ENCODE assay signal across 13 cellular contexts in the genomic region with DNA sequence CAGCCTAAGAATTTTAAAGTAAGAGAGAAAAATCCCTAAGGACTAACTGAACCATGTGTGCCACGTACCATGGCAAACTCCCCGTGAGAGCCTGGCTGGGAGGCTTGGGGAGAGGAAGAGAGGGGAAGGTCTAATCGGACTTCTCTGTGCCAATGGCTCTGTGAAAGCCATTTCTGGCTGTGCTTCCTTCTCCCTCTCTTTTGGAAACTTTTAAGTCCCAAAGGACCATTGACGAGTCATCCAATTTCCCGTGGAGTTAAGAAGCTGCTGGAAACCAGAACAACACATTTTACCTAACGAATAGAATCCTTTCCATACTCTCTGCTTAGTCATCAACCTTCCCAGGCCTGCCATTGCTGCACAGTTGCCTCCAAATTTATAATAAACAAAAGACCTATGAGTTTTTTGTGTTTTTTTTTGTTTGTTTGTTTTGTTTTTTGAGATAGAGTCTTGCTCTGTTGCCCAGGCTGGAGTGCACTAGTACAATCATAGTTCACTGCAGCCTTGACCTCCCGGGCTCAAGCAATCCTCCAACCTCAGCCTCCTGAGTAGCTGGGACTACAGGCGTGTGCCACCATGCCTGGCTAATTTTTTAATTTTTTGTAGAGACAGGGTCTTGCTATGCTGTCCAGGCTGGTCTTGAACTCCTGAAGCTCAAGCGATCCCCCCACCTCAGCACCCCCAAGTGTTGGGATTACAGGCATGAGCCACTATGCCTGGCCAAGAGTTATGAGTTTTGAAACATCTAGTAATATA. TPM values are rescaled to one million over a fixed set of nuclear protein-coding genes. Genes with fewer than 3 reads are reported as not detected.
DNase-seq lines count a peak whose midpoint lies in the region; ATAC-seq and TF ChIP-seq lines count a peak whose summit lies in the region.
"Had no signal": no experiment of that assay in that cellular context is flagged by ENCODE, and none has a peak within 500 bp of the region (broad histone marks: within the 10 kb centered on the region; RNA-seq: fewer than 3 reads in every experiment).

No MANE protein-coding gene starts in this region.

- H3K9me3 Mint-ChIP-seq in naive thymus-derived CD8-positive, alpha-beta T cell = peaks cover 0 to 3% (median 0%) of the 10 kb centered on the region in 9 donors
- no peaks in the 10 kb centered on the region for H3K9me3 Mint-ChIP-seq in T-cell
- H3K9me3 Mint-ChIP-seq: activated naive CD8-positive, alpha-beta T cell treated with anti-CD3 and anti-CD28 coated beads for 36 hours had no signal

- peaks cover 13% of the 10 kb centered on the region for H3K4me1 ChIP-seq in mesodermal cell (ENCODE audit: control insufficient read depth, insufficient read depth, low read length, poor library complexity, severe bottlenecking)
- no peaks in the 10 kb centered on the region for H3K4me1 ChIP-seq in uterus
- H3K4me1 ChIP-seq: suprapubic skin had no signal

- TF ChIP-seq POLR2A in uterus (IDR thresholded peaks at IDR 0.05) = no peak

- peak; percentile 75 for DNase-seq in HT1080 (ENCODE audit: low read depth)
- DNase-seq in choroid plexus epithelial cell (ENCODE audit: low read depth) = peak; percentile 70
- no peak for DNase-seq in uterus
- no peak for DNase-seq in naive thymus-derived CD8-positive, alpha-beta T cell
- no peak for DNase-seq in T-cell
- no peak for DNase-seq in LoVo (ENCODE audit: low spot score)
- DNase-seq: activated naive CD8-positive, alpha-beta T cell treated with anti-CD3 and anti-CD28 coated beads for 36 hours; Calu3; hippocampal formation; mesendoderm; OCI-M1 had no signal

- H3K36me3 Mint-ChIP-seq in naive thymus-derived CD8-positive, alpha-beta T cell = peaks cover 0 to 11% (median 3%) of the 10 kb centered on the region in 3 donors
- H3K36me3 Mint-ChIP-seq in T-cell = no peaks in the 10 kb centered on the region
- H3K36me3 Mint-ChIP-seq: activated naive CD8-positive, alpha-beta T cell treated with anti-CD3 and anti-CD28 coated beads for 36 hours had no signal

- intact Hi-C loops in uterus (cut with DNase I; ENCODE audit: low total_unique reads) = no loop called here

- no peaks in the 10 kb centered on the region for H3K9me3 ChIP-seq in mesodermal cell (ENCODE audit: control insufficient read depth, low read length)
- H3K9me3 ChIP-seq in uterus = no peaks in the 10 kb centered on the region
- H3K9me3 ChIP-seq: suprapubic skin had no signal

- H3K27ac Mint-ChIP-seq in naive thymus-derived CD8-positive, alpha-beta T cell = no peak overlapping the region
- H3K27ac Mint-ChIP-seq in T-cell = no peak overlapping the region
- H3K27ac Mint-ChIP-seq: activated naive CD8-positive, alpha-beta T cell treated with anti-CD3 and anti-CD28 coated beads for 36 hours had no signal

- H3K27me3 ChIP-seq in uterus = no peaks in the 10 kb centered on the region
- H3K27me3 ChIP-seq: suprapubic skin had no signal

- WGBS in mesodermal cell (ENCODE audit: insufficient coverage in 2 of 2), 2 experiments = 84 to 98% methylated on average over 3 to 7 of the region's 9 CpGs

- no peak for ATAC-seq in naive thymus-derived CD8-positive, alpha-beta T cell
- ATAC-seq in T-cell (replicated peaks in 1 of 4) = no peak

- POLR2A ChIA-PET in naive thymus-derived CD8-positive, alpha-beta T cell (lab: Charles Lee) = no interaction called here
- POLR2A ChIA-PET in T-cell (lab: Charles Lee) = no interaction called here

- peak overlapping the region; percentile 69 for H3K27ac ChIP-seq in mesodermal cell (ENCODE audit: low read depth, low read length, severe bottlenecking)
- peak overlapping the region; percentile 49 to 70 for H3K27ac ChIP-seq in uterus
- H3K27ac ChIP-seq: suprapubic skin had no signal

- H3K4me1 Mint-ChIP-seq in naive thymus-derived CD8-positive, alpha-beta T cell = no peaks in the 10 kb centered on the region
- no peaks in the 10 kb centered on the region for H3K4me1 Mint-ChIP-seq in T-cell
- H3K4me1 Mint-ChIP-seq: activated naive CD8-positive, alpha-beta T cell treated with anti-CD3 and anti-CD28 coated beads for 36 hours had no signal

- peaks cover 26 to 57% (median 45%) of the 10 kb centered on the region in 5 donors for H3K27me3 Mint-ChIP-seq in naive thymus-derived CD8-positive, alpha-beta T cell
- peaks cover 33 to 43% of the 10 kb centered on the region in 2 donors for H3K27me3 Mint-ChIP-seq in T-cell

- H3K36me3 ChIP-seq in mesodermal cell (ENCODE audit: control insufficient read depth, insufficient read depth, low read length) = peaks cover 94% of the 10 kb centered on the region
- no peaks in the 10 kb centered on the region for H3K36me3 ChIP-seq in uterus

- CTCF ChIA-PET in T-cell (lab: Charles Lee) = no interaction called here

- TF ChIP-seq CTCF in choroid plexus epithelial cell (conservative IDR thresholded peaks at IDR 0.05; ENCODE audit: low read depth, low read length) (no peak), uterus (IDR thresholded peaks at IDR 0.05) (no peak)

- no peak overlapping the region for H3K4me3 Mint-ChIP-seq in naive thymus-derived CD8-positive, alpha-beta T cell
- H3K4me3 Mint-ChIP-seq in T-cell = no peak overlapping the region
- H3K4me3 Mint-ChIP-seq: activated naive CD8-positive, alpha-beta T cell treated with anti-CD3 and anti-CD28 coated beads for 36 hours had no signal

- H3K4me3 ChIP-seq in choroid plexus epithelial cell (ENCODE audit: low read depth, low read length) (no peak overlapping the region), mesodermal cell (ENCODE audit: extremely low read depth, insufficient read depth, low read length, poor library complexity, severe bottlenecking) (no peak overlapping the region), uterus (no peak overlapping the region)
- H3K4me3 ChIP-seq: suprapubic skin had no signal

RNA-seq across cellular contexts. Expression of a gene that starts 13.2 kb away (rescaled TPM):
- 53.6 and 62.7 TPM in 2 replicates for total RNA-seq in HT1080 (2014; rRNA removed; shearing (Covaris generic))
- 73.0 and 92.6 TPM in 2 replicates for polyA plus RNA-seq in HT1080 (2015; cell fraction: cytosol; rRNA removed)
- 710 and 759 TPM in 2 replicates for polyA plus RNA-seq in HT1080 (2015; cell fraction: nucleus; rRNA removed)
- 263 TPM for polyA plus RNA-seq in mesodermal cell (2013, experiment 1 of 2)
- polyA plus RNA-seq in mesodermal cell (2013, experiment 2 of 2) = 252 TPM
- 100 to 1,000 TPM in 3 of 4 donors, 10 to 100 TPM in 1; 87.9 to 322 (median 200) TPM for total RNA-seq in uterus
- total RNA-seq in naive thymus-derived CD8-positive, alpha-beta T cell = 1 to 10 TPM in 1 of 2 experiments, under 1 TPM in 1; 0.13 to 1.5 TPM
- under 1 TPM in 2 of 3 donors, not detected in 1; 0.37 to 0.77 TPM for polyA plus RNA-seq in naive thymus-derived CD8-positive, alpha-beta T cell
- 1 to 10 TPM in 2 of 5 donors, under 1 TPM in 1, not detected in 2; 0.56 to 1.4 (median 1.0) TPM for total RNA-seq in T-cell

Comparison
In these comparisons a context has a peak if more than half of its experiments do, and no peak if none do; other contexts are left out.
1. DNase-seq: peak in HT1080 (single experiment) and choroid plexus epithelial cell (single experiment); none in uterus (0 of 2), naive thymus-derived CD8-positive, alpha-beta T cell (0 of 10), T-cell (0 of 34) and LoVo (single experiment).
2. RNA of a gene that starts 13.2 kb away (total RNA-seq): 87.9 to 322 TPM in uterus and 53.6 to 62.7 TPM in HT1080; 0.13 to 1.5 TPM in naive thymus-derived CD8-positive, alpha-beta T cell and 0.56 to 1.4 TPM in T-cell; every median in the first group is over 10 times any median in the second.